Comparison of ENCODE assay signal across 11 cellular contexts in genomic region chr9:14744768-14745167, GRCh38. TPM values are rescaled to one million over a fixed set of nuclear protein-coding genes. Genes with fewer than 3 reads are reported as not detected.
"Had no signal": no experiment of that assay in that cellular context is flagged by ENCODE, and none has a peak within 500 bp of the region (broad histone marks: within the 10 kb centered on the region; RNA-seq: fewer than 3 reads in every experiment).

No MANE protein-coding gene starts in this region.

- H2AFZ ChIP-seq: GM23338 had no signal

- FAIRE-seq: H1, H54, HepG2, HTR-8/SVneo had no signal

- ATAC-seq: GM23338, HepG2 had no signal

- DNase-seq: H9, HCEC 1CT, HFFc6, KG1 had no signal

- H3K4me3 Mint-ChIP-seq: GM23338, H9, HFFc6, IgD-negative memory B cell had no signal

- H3K36me3 Mint-ChIP-seq: IgD-negative memory B cell had no signal

- H3K9me3 Mint-ChIP-seq: GM23338, H9, HFFc6 had no signal

- H3K4me2 ChIP-seq: GM23338 had no signal

- H3K4me1 Mint-ChIP-seq: IgD-negative memory B cell had no signal

- H3K27ac Mint-ChIP-seq: GM23338, H9, HFFc6 had no signal

- H3K4me3 ChIP-seq: GM23338 had no signal

RNA-seq across cellular contexts. Expression of gene CER1, which starts 22.2 kb away (rescaled TPM):
- total RNA-seq: HepG2, HFFc6, HT-29 had no signal
- polyA plus RNA-seq: IgD-negative memory B cell had no signal
